ENCODE assay signal across 8 cellular contexts in genomic region chr18:79950440-79951341, GRCh38. TPM values are rescaled to one million over a fixed set of nuclear protein-coding genes. Genes with fewer than 3 reads are reported as not detected.
DNase-seq lines count a peak whose midpoint lies in the region; ATAC-seq and TF ChIP-seq lines count a peak whose summit lies in the region.

No MANE protein-coding gene starts in this region.

- H3K4me1 Mint-ChIP-seq in Calu3 (ENCODE audit: low read depth, unreplicated experiment) (no peaks in the 10 kb centered on the region), MCF 10A (ENCODE audit: insufficient read depth, unreplicated experiment) (peaks cover 11% of the 10 kb centered on the region)
- H3K4me1 Mint-ChIP-seq in stimulated activated effector memory CD8-positive, alpha-beta T cell treated with anti-CD3 and anti-CD28 coated beads, Interleukin-12 subunit alpha, Interleukin-12 subunit beta, amount 100 ng/mL, for 72 hours, result peaks cover 55% of the 10 kb centered on the region

- H3K36me3 Mint-ChIP-seq in Calu3 (ENCODE audit: insufficient read depth, unreplicated experiment) (peaks cover 16% of the 10 kb centered on the region), MCF 10A (ENCODE audit: insufficient read depth, unreplicated experiment) (peaks cover 14% of the 10 kb centered on the region)
- peaks cover 24% of the 10 kb centered on the region for H3K36me3 Mint-ChIP-seq in stimulated activated effector memory CD8-positive, alpha-beta T cell treated with anti-CD3 and anti-CD28 coated beads, Interleukin-12 subunit alpha, Interleukin-12 subunit beta, amount 100 ng/mL, for 72 hours

- H3K27ac Mint-ChIP-seq in Calu3 (ENCODE audit: unreplicated experiment), result peak overlapping the region; percentile 42
- H3K27ac Mint-ChIP-seq in MCF 10A (ENCODE audit: low read depth, unreplicated experiment), result peak overlapping the region; percentile 42
- H3K27ac Mint-ChIP-seq in stimulated activated effector memory CD8-positive, alpha-beta T cell treated with anti-CD3 and anti-CD28 coated beads, Interleukin-12 subunit alpha, Interleukin-12 subunit beta, amount 100 ng/mL, for 72 hours, result peak overlapping the region; percentile 65

- peak; percentile 27 for ATAC-seq in GM21526 (IDR thresholded peaks at IDR 0.05; ENCODE audit: low FRiP score, unreplicated experiment)
- ATAC-seq in stimulated activated effector memory CD8-positive, alpha-beta T cell treated with anti-CD3 and anti-CD28 coated beads, Interleukin-12 subunit alpha, Interleukin-12 subunit beta, amount 100 ng/mL, for 72 hours, result peak; percentile 43

- POLR2A ChIA-PET in MCF 10A (lab: Yijun Ruan, JAX), result interaction anchor here (0.6 to 3.4 kb wide), 6 partner anchors 10 to 272 kb away, joined by 3 to 32 read pairs (median 8); partner anchors contain the start of genes HSBP1L1 and TXNL4A

- no TSS peak for BruUV-seq in Calu3 (replicated peaks; lab: Mats Ljungman, UMichigan)
- BruUV-seq in MCF 10A (replicated peaks; lab: Mats Ljungman, UMichigan), result no TSS peak

- CTCF ChIA-PET in Calu3 (lab: Charles Lee), result no interaction called here
- CTCF ChIA-PET in MCF 10A (lab: Yijun Ruan, JAX), result interaction anchor here (0.5 kb wide), 1 partner anchor 17 kb away, joined by 3 read pairs; no protein-coding TSS in a partner anchor

- TF ChIP-seq CTCF in Calu3 (IDR thresholded peaks at IDR 0.05; ENCODE audit: unreplicated experiment) (no peak), MCF 10A (IDR thresholded peaks at IDR 0.05; ENCODE audit: unreplicated experiment) (no peak)

- H3K27me3 Mint-ChIP-seq in Calu3 (ENCODE audit: unreplicated experiment) (no peaks in the 10 kb centered on the region), MCF 10A (ENCODE audit: insufficient read depth, unreplicated experiment) (no peaks in the 10 kb centered on the region)

- intact Hi-C loops in Calu3 (cut with micrococcal nuclease; ENCODE audit: unreplicated experiment) (no loop called here), MCF 10A (cut with micrococcal nuclease) (no loop called here)

- DNase-seq in Calu3 (peak; percentile 23), NCI-H146 treated with DMSO at 0.1 percent for 48 hours (lab: John Stamatoyannopoulos, UW; ENCODE audit: unreplicated experiment) (peak; percentile 18), MCF 10A (ENCODE audit: unreplicated experiment) (no peak), islet precursor cell (peak; percentile 55), DMS153 treated with DMSO at 0.1 percent for 48 hours (lab: John Stamatoyannopoulos, UW; ENCODE audit: unreplicated experiment) (no peak)
- peak in 1 of 2 donors; percentile 54 for DNase-seq in stimulated activated effector memory CD8-positive, alpha-beta T cell treated with anti-CD3 and anti-CD28 coated beads, Interleukin-12 subunit alpha, Interleukin-12 subunit beta, amount 100 ng/mL, for 72 hours (ENCODE audit: low spot score in 2 of 2)
- no peak for DNase-seq in stimulated activated CD4-positive, alpha-beta T cell treated with anti-CD3 and anti-CD28 coated beads, Interleukin-1b, Interleukin-23, amount 100 ng/mL, for 48 hours

- peak overlapping the region; percentile 71 for H3K4me3 Mint-ChIP-seq in Calu3 (ENCODE audit: low read depth, unreplicated experiment)
- peak overlapping the region; percentile 75 for H3K4me3 Mint-ChIP-seq in MCF 10A (ENCODE audit: unreplicated experiment)
- H3K4me3 Mint-ChIP-seq in stimulated activated effector memory CD8-positive, alpha-beta T cell treated with anti-CD3 and anti-CD28 coated beads, Interleukin-12 subunit alpha, Interleukin-12 subunit beta, amount 100 ng/mL, for 72 hours, result peak overlapping the region; percentile 74

- H3K9me3 Mint-ChIP-seq in Calu3 (ENCODE audit: low read depth, unreplicated experiment) (no peaks in the 10 kb centered on the region), MCF 10A (ENCODE audit: unreplicated experiment) (no peaks in the 10 kb centered on the region)
- no peaks in the 10 kb centered on the region for H3K9me3 Mint-ChIP-seq in stimulated activated effector memory CD8-positive, alpha-beta T cell treated with anti-CD3 and anti-CD28 coated beads, Interleukin-12 subunit alpha, Interleukin-12 subunit beta, amount 100 ng/mL, for 72 hours

RNA-seq across cellular contexts. Expression of gene SLC66A2, which starts 0.8 kb away (rescaled TPM):
- total RNA-seq in Calu3 (2022) (19.5 and 23.4 TPM in 2 replicates), MCF 10A (2022) (21.7 and 24.5 TPM in 2 replicates)

RNA-seq across cellular contexts. Expression of gene HSBP1L1, which starts 13.8 kb away (rescaled TPM):
- 17.9 and 18.8 TPM in 2 replicates for total RNA-seq in Calu3 (2022)
- 46.6 and 49.4 TPM in 2 replicates for total RNA-seq in MCF 10A (2022)

RNA-seq across cellular contexts. Expression of gene TXNL4A, which starts 37.7 kb away (rescaled TPM):
- total RNA-seq in Calu3 (2022) (64.1 and 75.9 TPM in 2 replicates), MCF 10A (2022) (207 and 245 TPM in 2 replicates)

Comparison
In these comparisons a context has a peak if more than half of its experiments do, and no peak if none do; other contexts are left out.
1. DNase-seq: peak in Calu3 (single experiment), NCI-H146 treated with DMSO at 0.1 percent for 48 hours (single experiment) and islet precursor cell (single experiment); none in MCF 10A (single experiment), DMS153 treated with DMSO at 0.1 percent for 48 hours (single experiment) and stimulated activated CD4-positive, alpha-beta T cell treated with anti-CD3 and anti-CD28 coated beads, Interleukin-1b, Interleukin-23, amount 100 ng/mL, for 48 hours (single experiment).
2. Peak in every context shown above with its lines, with median percentiles within 50 percentile points of each other: H3K27ac Mint-ChIP-seq and H3K4me3 Mint-ChIP-seq.